In the genomic region with DNA sequence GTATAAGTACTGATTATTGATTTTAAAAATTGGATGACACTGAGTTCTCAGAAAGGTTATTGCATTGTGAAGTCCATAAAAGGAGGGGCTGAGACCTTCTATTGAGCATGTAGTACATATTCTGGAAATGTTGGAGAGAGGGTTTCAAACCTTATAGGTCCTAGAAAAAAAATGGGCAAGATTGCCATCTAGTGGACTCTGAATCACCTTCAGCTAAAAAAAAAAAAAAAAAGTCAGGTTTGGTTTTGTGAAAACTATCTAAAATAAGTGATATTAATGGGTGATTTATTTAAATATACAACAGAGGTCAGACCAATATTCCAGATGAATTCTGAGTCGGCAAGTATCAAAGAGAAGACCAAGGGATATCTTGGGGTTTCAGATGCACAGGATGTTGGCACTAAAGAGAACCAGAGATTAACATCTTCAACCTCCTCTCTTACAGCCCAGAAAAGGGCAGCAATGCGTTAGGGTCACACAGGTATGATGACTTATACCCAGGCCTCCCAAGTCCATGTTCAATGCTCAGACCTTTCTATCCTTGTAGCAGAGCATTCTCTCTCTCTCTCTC, we compare ENCODE assay signal across 8 cellular contexts.
DNase-seq lines count a peak whose midpoint lies in the region; ATAC-seq and TF ChIP-seq lines count a peak whose summit lies in the region.

No MANE protein-coding gene starts in this region.

- H3K36me3 ChIP-seq in WERI-Rb-1 (no peaks in the 10 kb centered on the region), lower lobe of right lung (no peaks in the 10 kb centered on the region)

- H3K27me3 ChIP-seq in WERI-Rb-1 (ENCODE audit: insufficient read depth, low read depth, severe bottlenecking) (no peaks in the 10 kb centered on the region), lower lobe of right lung (ENCODE audit: low read depth) (no peaks in the 10 kb centered on the region)

- no peak for ATAC-seq in lower lobe of right lung
- ATAC-seq in esophagus mucosa, result no peak
- ATAC-seq in GM18867 (IDR thresholded peaks at IDR 0.05; ENCODE audit: unreplicated experiment), result no peak
- no peak for ATAC-seq in GM21423 (IDR thresholded peaks at IDR 0.05; ENCODE audit: unreplicated experiment)

- TF ChIP-seq CTCF in WERI-Rb-1 (IDR thresholded peaks at IDR 0.05; ENCODE audit: low read depth, low read length) (peak; percentile 23), lower lobe of right lung (IDR thresholded peaks at IDR 0.05) (peak; percentile 35)

- intact Hi-C loops in lower lobe of right lung (cut with DNase I), result no loop called here

- DNase-seq in DMS 273 (lab: John Stamatoyannopoulos, UW; ENCODE audit: unreplicated experiment) (peak; percentile 56), DMS 273 treated with DMSO at 0.1 percent for 48 hours (lab: John Stamatoyannopoulos, UW) (no peak), M059J (ENCODE audit: low read depth) (peak; percentile 23), WERI-Rb-1 (no peak), lower lobe of right lung (no peak)

- H3K27ac ChIP-seq in WERI-Rb-1 (no peak overlapping the region), lower lobe of right lung (no peak overlapping the region)

- H3K9me3 ChIP-seq in WERI-Rb-1 (ENCODE audit: severe bottlenecking) (no peaks in the 10 kb centered on the region), lower lobe of right lung (no peaks in the 10 kb centered on the region)

- no peaks in the 10 kb centered on the region for H3K4me1 ChIP-seq in lower lobe of right lung

- H3K4me3 ChIP-seq in WERI-Rb-1 (ENCODE audit: low read depth, low read length) (no peak overlapping the region), lower lobe of right lung (no peak overlapping the region)

Comparison
In these comparisons a context has a peak if more than half of its experiments do, and no peak if none do; other contexts are left out.
1. DNase-seq: peak in DMS 273 (single experiment) and M059J (single experiment); none in DMS 273 treated with DMSO at 0.1 percent for 48 hours (single experiment), WERI-Rb-1 (single experiment) and lower lobe of right lung (single experiment).